In the genomic region with DNA sequence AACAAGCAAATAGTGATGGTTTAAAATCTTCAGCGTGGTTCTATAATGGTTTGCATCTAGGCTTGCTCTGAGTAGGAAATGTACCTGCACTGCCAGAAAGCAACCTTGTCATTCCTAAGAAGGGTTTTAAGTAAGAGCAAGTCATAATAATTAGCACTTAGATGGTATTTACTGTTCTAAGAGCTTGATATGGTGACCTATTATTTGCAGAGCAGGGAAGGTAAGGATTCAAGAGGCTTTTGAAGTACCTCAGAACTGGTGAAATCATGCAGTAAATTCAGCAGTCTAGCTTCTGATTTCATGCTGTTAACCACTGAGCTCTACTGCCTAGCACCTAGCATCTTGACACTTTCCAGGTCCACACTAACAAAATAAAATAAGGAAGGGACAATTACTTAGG, we compare ENCODE assay signal across 18 cellular contexts. TPM values are rescaled to one million over a fixed set of nuclear protein-coding genes. Genes with fewer than 3 reads are reported as not detected.
DNase-seq lines count a peak whose midpoint lies in the region; ATAC-seq and TF ChIP-seq lines count a peak whose summit lies in the region.
"Had no signal": no experiment of that assay in that cellular context is flagged by ENCODE, and none has a peak within 500 bp of the region (broad histone marks: within the 10 kb centered on the region; RNA-seq: fewer than 3 reads in every experiment).

No MANE protein-coding gene starts in this region.

- peaks cover 6% of the 10 kb centered on the region for H3K79me2 ChIP-seq in hepatocyte

- H3K4me2 ChIP-seq in hepatocyte = no peak overlapping the region
- H3K4me2 ChIP-seq: BLaER1 treated with 17β-estradiol and CSF1 and Interleukin-3, amounts not matched to agents 10 nM and 100 nM had no signal

- H3K27me3 ChIP-seq in left ventricle myocardium inferior (ENCODE audit: low read depth) = no peaks in the 10 kb centered on the region
- H3K27me3 ChIP-seq in hepatocyte = no peaks in the 10 kb centered on the region
- no peaks in the 10 kb centered on the region for H3K27me3 ChIP-seq in upper lobe of right lung
- H3K27me3 ChIP-seq in dorsolateral prefrontal cortex = no peaks in the 10 kb centered on the region
- H3K27me3 ChIP-seq: BLaER1 treated with 17β-estradiol and CSF1 and Interleukin-3, amounts not matched to agents 10 nM and 100 nM had no signal

- no peak for TF ChIP-seq CTCF in left ventricle myocardium inferior (IDR thresholded peaks at IDR 0.05; ENCODE audit: borderline replicate concordance)
- no peak for TF ChIP-seq CTCF in hepatocyte (IDR thresholded peaks at IDR 0.05; ENCODE audit: poor library complexity)
- TF ChIP-seq CTCF in upper lobe of right lung (IDR thresholded peaks at IDR 0.05) = no peak
- TF ChIP-seq CTCF in dorsolateral prefrontal cortex (IDR thresholded peaks at IDR 0.05 in 54 of 56, conservative IDR thresholded peaks at IDR 0.05 in 2 of 56; ENCODE audit: low read depth in 1 of 56, partially characterized antibody in 56 of 56) = no peak

- H3K4me3 ChIP-seq in left ventricle myocardium inferior (no peak overlapping the region), hepatocyte (no peak overlapping the region), upper lobe of right lung (no peak overlapping the region), dorsolateral prefrontal cortex (no peak overlapping the region)
- H3K4me3 ChIP-seq: BLaER1 treated with 17β-estradiol and CSF1 and Interleukin-3, amounts not matched to agents 10 nM and 100 nM; GM23248 had no signal

- H3K36me3 ChIP-seq in left ventricle myocardium inferior (peaks cover 100% of the 10 kb centered on the region), hepatocyte (replicated peaks; ENCODE audit: insufficient read depth, low read depth) (peaks cover 12% of the 10 kb centered on the region), upper lobe of right lung (peaks cover 100% of the 10 kb centered on the region)

- H3K4me1 ChIP-seq in left ventricle myocardium inferior = peaks cover 26% of the 10 kb centered on the region
- H3K4me1 ChIP-seq in hepatocyte (ENCODE audit: insufficient read depth) = peaks cover 6% of the 10 kb centered on the region
- H3K4me1 ChIP-seq in upper lobe of right lung = peaks cover 10% of the 10 kb centered on the region
- H3K4me1 ChIP-seq: BLaER1 treated with 17β-estradiol and CSF1 and Interleukin-3, amounts not matched to agents 10 nM and 100 nM had no signal

- H3K9me2 ChIP-seq in hepatocyte (replicated peaks; ENCODE audit: insufficient read depth) = no peaks in the 10 kb centered on the region

- ATAC-seq in upper lobe of right lung = peak; percentile 88
- ATAC-seq in HG03280 (IDR thresholded peaks at IDR 0.05; ENCODE audit: unreplicated experiment) = no peak

- intact Hi-C loops in left ventricle myocardium inferior (cut with micrococcal nuclease) = no loop called here
- intact Hi-C loops in cardiac septum (cut with DNase I) = no loop called here
- intact Hi-C loops in upper lobe of right lung (cut with DNase I) = no loop called here
- intact Hi-C loops in dorsolateral prefrontal cortex (cut with DNase I) = no loop called here

- H4K20me1 ChIP-seq in hepatocyte (ENCODE audit: insufficient read depth, poor library complexity, severe bottlenecking) = no peaks in the 10 kb centered on the region

- no peaks in the 10 kb centered on the region for H3K9me3 ChIP-seq in left ventricle myocardium inferior (replicated peaks)
- H3K9me3 ChIP-seq in hepatocyte (ENCODE audit: low read depth) = no peaks in the 10 kb centered on the region
- H3K9me3 ChIP-seq in upper lobe of right lung = no peaks in the 10 kb centered on the region
- H3K9me3 ChIP-seq: BLaER1 treated with 17β-estradiol and CSF1 and Interleukin-3, amounts not matched to agents 10 nM and 100 nM; Caco-2 had no signal

- WGBS in hepatocyte (ENCODE audit: low lambda C conversion rate, missing lambda C conversion rate) = 91% methylated on average over 1 of the region's 1 CpG

- DNase-seq in NCI-H187 treated with DMSO at 0.1 percent for 48 hours (lab: John Stamatoyannopoulos, UW) = peak; percentile 40
- no peak for DNase-seq in NCI-H187 (lab: John Stamatoyannopoulos, UW)
- no peak for DNase-seq in left ventricle myocardium inferior
- no peak for DNase-seq in cardiac septum (ENCODE audit: low spot score)
- no peak for DNase-seq in hepatocyte (ENCODE audit: low spot score)
- no peak for DNase-seq in upper lobe of right lung
- DNase-seq in dorsolateral prefrontal cortex = no peak
- DNase-seq: 8988T, Caco-2, GM23248, KBM-7, NCI-H1092, NCI-H1694, NCI-H2171, NCI-H510A treated with DMSO at 0.1 percent for 48 hours, SHP77 had no signal

- no peak overlapping the region for H2AFZ ChIP-seq in hepatocyte
- H2AFZ ChIP-seq: GM23248 had no signal

- H3K27ac ChIP-seq in left ventricle myocardium inferior (replicated peaks) (peak overlapping the region; percentile 13), hepatocyte (peak overlapping the region; percentile 26), upper lobe of right lung (peak overlapping the region; percentile 40), dorsolateral prefrontal cortex (peak overlapping the region in 27 of 59 donors; percentile 1 to 71 (median 38))
- H3K27ac ChIP-seq: BLaER1 treated with 17β-estradiol and CSF1 and Interleukin-3, amounts not matched to agents 10 nM and 100 nM; GM23248 had no signal

RNA-seq across cellular contexts. Expression of a gene that starts 23.7 kb away (rescaled TPM):
- total RNA-seq in left ventricle myocardium inferior (230 TPM), cardiac septum (192 TPM), hepatocyte (559 and 564 TPM in 2 replicates), upper lobe of right lung (628 TPM), dorsolateral prefrontal cortex (100 to 1,000 TPM; 225 to 944 (median 658) TPM)
- 412 and 415 TPM in 2 replicates for polyA plus RNA-seq in hepatocyte
